ENCODE assay signal across 8 cellular contexts in the genomic region with DNA sequence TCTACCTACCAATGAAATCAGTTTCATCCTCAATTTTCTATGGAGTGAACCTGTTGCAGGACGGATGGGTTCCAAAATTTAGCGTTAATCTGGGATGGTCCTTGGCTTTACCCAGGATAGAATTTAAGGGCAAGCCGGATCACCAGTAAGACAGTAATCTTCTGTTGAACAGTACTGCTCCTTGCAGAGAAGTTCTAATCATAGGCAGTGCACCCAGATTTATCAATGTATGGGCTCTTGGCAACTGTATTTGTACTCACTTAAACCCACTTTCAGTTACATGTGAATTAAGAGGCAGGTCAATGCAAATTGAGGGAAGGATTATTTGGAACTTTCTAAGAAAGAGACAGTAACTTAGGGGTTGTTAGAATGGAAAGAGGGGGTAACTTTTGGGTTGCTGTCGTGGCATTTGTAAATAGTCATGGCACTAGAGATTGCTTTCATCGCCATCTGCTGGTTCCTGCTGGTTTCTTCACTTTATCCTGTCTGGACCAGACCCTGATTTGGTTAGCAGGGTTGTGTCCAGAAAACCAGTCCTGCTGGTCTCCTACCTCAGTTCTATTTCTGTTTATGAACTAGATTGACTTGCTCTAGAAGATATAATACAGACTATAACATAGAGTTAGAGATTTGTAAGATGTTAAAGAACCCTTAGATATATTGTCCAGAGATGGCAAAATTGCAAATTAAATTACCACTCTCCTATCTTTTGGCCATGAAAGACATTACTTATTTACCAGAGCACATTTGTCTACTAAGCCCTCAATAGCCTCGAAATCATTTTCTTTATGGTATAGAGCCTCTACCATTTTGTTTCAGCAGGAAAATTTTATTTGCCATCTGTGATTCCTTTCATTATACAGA.
DNase-seq lines count a peak whose midpoint lies in the region; ATAC-seq and TF ChIP-seq lines count a peak whose summit lies in the region.

No MANE protein-coding gene starts in this region.

- no peaks in the 10 kb centered on the region for H3K27me3 Mint-ChIP-seq in mesothelial cell of epicardium (ENCODE audit: low read depth)

- H3K4me3 ChIP-seq in A673 (ENCODE audit: low read depth, low read length, poor library complexity, severe bottlenecking) = no peak overlapping the region

- no peaks in the 10 kb centered on the region for H3K4me1 Mint-ChIP-seq in mesothelial cell of epicardium

- H3K27ac Mint-ChIP-seq in mesothelial cell of epicardium = no peak overlapping the region

- H3K36me3 ChIP-seq in A673 (ENCODE audit: insufficient read depth, low read length, poor library complexity, severe bottlenecking) = no peaks in the 10 kb centered on the region

- POLR2A ChIA-PET in A673 (lab: Charles Lee; ENCODE audit: low non-redundant PET) = no interaction called here

- peaks cover 7% of the 10 kb centered on the region for H3K9me3 ChIP-seq in A673 (ENCODE audit: low read depth, low read length, poor library complexity, severe bottlenecking)

- peaks cover 2% of the 10 kb centered on the region for H3K36me3 Mint-ChIP-seq in mesothelial cell of epicardium

- intact Hi-C loops in A673 (cut with micrococcal nuclease; ENCODE audit: unreplicated experiment) = loop anchor here (1.0 kb wide), 1 partner anchor 346 kb away; no protein-coding TSS in a partner anchor

- no peaks in the 10 kb centered on the region for H3K4me1 ChIP-seq in A673 (ENCODE audit: insufficient read depth, low read length, poor library complexity, severe bottlenecking)

- H3K9me3 Mint-ChIP-seq in mesothelial cell of epicardium = peaks cover 14% of the 10 kb centered on the region

- TF ChIP-seq CTCF in A673 (conservative IDR thresholded peaks at IDR 0.05; ENCODE audit: low read depth, low read length) (peak; percentile 74), GM10266 (IDR thresholded peaks at IDR 0.05; ENCODE audit: control insufficient read depth, insufficient read depth, low read depth, missing control alignments) (peak; percentile 57), mesothelial cell of epicardium (IDR thresholded peaks at IDR 0.05; ENCODE audit: unreplicated experiment) (peak; percentile 59)

- CTCF ChIA-PET in A673 (lab: Charles Lee) = no interaction called here

- ATAC-seq in HG03159 (IDR thresholded peaks at IDR 0.05; ENCODE audit: unreplicated experiment) (peak; percentile 83), GM21381 (IDR thresholded peaks at IDR 0.05; ENCODE audit: unreplicated experiment) (no peak), HG03039 (IDR thresholded peaks at IDR 0.05; ENCODE audit: unreplicated experiment) (no peak)

- no TSS peak for BruUV-seq in A673 (replicated peaks; lab: Mats Ljungman, UMichigan)

- no peak overlapping the region for H3K4me3 Mint-ChIP-seq in mesothelial cell of epicardium

- H3K27ac ChIP-seq in A673 (ENCODE audit: low read depth, low read length, poor library complexity, severe bottlenecking) = no peak overlapping the region

- no peaks in the 10 kb centered on the region for H3K27me3 ChIP-seq in A673 (replicated peaks; ENCODE audit: insufficient read depth, low read depth, low read length, poor library complexity)

- peak; percentile 66 for DNase-seq in A673 (ENCODE audit: low spot score)
- DNase-seq in GM10266 (ENCODE audit: extremely low spot score) = peak; percentile 8
- peak; percentile 26 for DNase-seq in RPMI8226
- peak; percentile 7 for DNase-seq in cerebellar cortex (ENCODE audit: low spot score)
- no peak for DNase-seq in mesothelial cell of epicardium (ENCODE audit: low spot score in 2 of 2, unreplicated experiment in 2 of 2)

Comparison
In these comparisons a context has a peak if more than half of its experiments do, and no peak if none do; other contexts are left out.
1. DNase-seq: peak in A673 (single experiment), GM10266 (single experiment), RPMI8226 (single experiment) and cerebellar cortex (single experiment); none in mesothelial cell of epicardium (0 of 2).
2. Peak in every context shown above with its lines, with median percentiles within 50 percentile points of each other: CTCF ChIP-seq.